22 cellular contexts compared by ENCODE assay signal in genomic region chr3:155076888-155077287, GRCh38. TPM values are rescaled to one million over a fixed set of nuclear protein-coding genes. Genes with fewer than 3 reads are reported as not detected.
"Had no signal": no experiment of that assay in that cellular context is flagged by ENCODE, and none has a peak within 500 bp of the region (broad histone marks: within the 10 kb centered on the region; RNA-seq: fewer than 3 reads in every experiment).

No MANE protein-coding gene starts in this region.

- ATAC-seq: activated CD4-positive, CD25-positive, alpha-beta regulatory T cell treated with anti-CD3 and anti-CD28 coated beads, Interleukin-2, amount 50 U/mL, for 24 hours; activated naive CD4-positive, alpha-beta T cell treated with anti-CD3 and anti-CD28 coated beads, Interleukin-2, amount 50 U/mL, for 72 hours; effector memory CD8-positive, alpha-beta T cell; heart right ventricle; lower lobe of right lung; naive thymus-derived CD4-positive, alpha-beta T cell; right lobe of liver; stimulated activated effector memory CD8-positive, alpha-beta T cell treated with anti-CD3 and anti-CD28 coated beads, Interleukin-12 subunit alpha, Interleukin-12 subunit beta, amount 100 ng/mL, for 72 hours; stimulated activated naive CD8-positive, alpha-beta T cell treated with anti-CD3 and anti-CD28 coated beads, Interleukin-15, amount 100 ng/mL, for 72 hours; T-helper 17 cell had no signal

- DNase-seq: activated CD4-positive, alpha-beta memory T cell treated with anti-CD3 and anti-CD28 coated beads, Interleukin-2, amount 10 ng/mL, durations not matched to agents 7 days and 5 days; activated CD4-positive, alpha-beta T cell treated with anti-CD3 and anti-CD28 coated beads, Interleukin-2, amount 10 ng/mL, durations not matched to agents 24 days and 14 days; activated gamma-delta T cell; aorta; central memory CD4-positive, alpha-beta T cell; dorsolateral prefrontal cortex; effector memory CD8-positive, alpha-beta T cell; heart right ventricle; lower lobe of right lung; naive thymus-derived CD4-positive, alpha-beta T cell; occipital lobe; right lobe of liver; stimulated activated CD4-positive, alpha-beta T cell treated with anti-CD3 and anti-CD28 coated beads, Interleukin-1b, Interleukin-23, amount 100 ng/mL, for 48 hours; stimulated activated naive CD8-positive, alpha-beta T cell treated with anti-CD3 and anti-CD28 coated beads, Interleukin-15, amount 100 ng/mL, for 72 hours; T-helper 17 cell; tibial artery had no signal

- H3K4me3 ChIP-seq: dorsolateral prefrontal cortex, esophagus muscularis mucosa, heart right ventricle, lower lobe of right lung, right lobe of liver, skin epidermis, tibial artery had no signal

RNA-seq across cellular contexts. Expression of gene MME, which starts 3.2 kb away (rescaled TPM):
- total RNA-seq: activated CD4-positive, alpha-beta memory T cell treated with anti-CD3 and anti-CD28 coated beads, Interleukin-2, amount 10 ng/mL, durations not matched to agents 7 days and 5 days; activated CD4-positive, alpha-beta T cell treated with anti-CD3 and anti-CD28 coated beads, Interleukin-2, amount 10 ng/mL, durations not matched to agents 24 days and 14 days; activated naive CD4-positive, alpha-beta T cell treated with anti-CD3 and anti-CD28 coated beads, Interleukin-2, amount 50 U/mL, for 72 hours; activated T-helper 1 cell treated with anti-CD3 and anti-CD28 coated beads, Interleukin-12 subunit alpha, Interleukin-12 subunit beta, Interleukin-2, Interleukin-4 antibody, amounts not matched to agents 30 ng/mL and 10 ng/mL and 1 ng/mL, durations not matched to agents 14 hours and 24 hours and 36 hours had no signal
